In the genomic region with DNA sequence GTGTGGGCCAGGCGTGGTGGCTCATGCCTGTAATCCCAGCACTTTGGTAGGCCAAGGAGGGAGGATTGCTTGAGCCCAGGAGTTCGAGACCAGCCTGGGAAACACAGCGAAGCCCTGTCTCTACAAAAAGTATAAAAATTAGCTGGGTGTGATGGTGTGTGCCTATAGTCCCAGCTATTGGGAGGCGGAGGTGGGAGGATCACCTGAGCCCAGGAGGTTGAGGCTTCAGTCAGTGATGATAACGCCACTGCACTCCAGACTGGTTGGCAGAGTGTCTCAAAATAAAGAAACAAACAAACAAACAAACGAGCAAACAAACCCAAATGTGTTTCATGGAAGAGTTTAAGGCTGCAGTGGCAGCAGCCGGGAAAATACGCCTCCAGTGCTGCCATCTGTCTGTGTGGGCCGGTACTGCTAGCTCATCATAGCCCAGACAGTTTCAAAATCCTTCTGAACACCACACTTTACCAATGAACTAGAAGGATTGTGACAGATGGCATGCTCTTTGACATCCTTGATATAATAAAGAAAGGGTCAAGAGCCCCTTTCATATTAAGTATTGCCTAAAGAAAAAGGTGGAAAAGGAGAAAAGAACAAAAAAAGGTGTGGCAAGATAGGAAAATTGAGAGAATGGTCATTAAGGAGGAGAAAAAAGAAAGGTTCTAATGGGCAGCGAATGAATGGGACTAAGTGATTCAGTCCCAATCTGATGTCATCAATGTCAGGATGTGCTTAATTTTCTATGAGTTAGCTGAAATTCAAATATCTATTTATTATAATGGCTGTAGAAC, we compare ENCODE assay signal across 8 cellular contexts.
DNase-seq lines count a peak whose midpoint lies in the region; ATAC-seq and TF ChIP-seq lines count a peak whose summit lies in the region.

No MANE protein-coding gene starts in this region.

- no peak overlapping the region for H3K4me3 Mint-ChIP-seq in chondrocyte (ENCODE audit: unreplicated experiment)

- POLR2A ChIA-PET in GM10248 (lab: Yijun Ruan, JAX), result no interaction called here

- H3K4me1 Mint-ChIP-seq in chondrocyte (ENCODE audit: low read depth), result no peaks in the 10 kb centered on the region

- no peaks in the 10 kb centered on the region for H3K9me3 Mint-ChIP-seq in chondrocyte (ENCODE audit: low read depth)

- DNase-seq in GM10248 (ENCODE audit: extremely low spot score) (peak; percentile 54), KBM-7 (peak; percentile 51), chondrocyte (ENCODE audit: low spot score) (no peak), lung microvascular endothelial cell (ENCODE audit: low read depth in 2 of 2) (peak; percentile 55 to 67), GF-D8 (lab: John Stamatoyannopoulos, UW) (no peak)
- peak; percentile 9 to 12 for DNase-seq in stimulated activated CD8-positive, alpha-beta memory T cell treated with anti-CD3 and anti-CD28 coated beads, Interleukin-15, amount 100 ng/mL, for 4 hours (ENCODE audit: low read depth in 2 of 2)

- peaks cover 45% of the 10 kb centered on the region for H3K36me3 Mint-ChIP-seq in chondrocyte (ENCODE audit: low read depth)

- H3K27ac Mint-ChIP-seq in chondrocyte (ENCODE audit: unreplicated experiment), result peak overlapping the region; percentile 41

- TF ChIP-seq CTCF in GM10248 (IDR thresholded peaks at IDR 0.05; ENCODE audit: control extremely low read depth, extremely low read depth, low read depth, missing control alignments), result peak; percentile 90
- TF ChIP-seq CTCF in chondrocyte (IDR thresholded peaks at IDR 0.05), result peak; percentile 84

- CTCF ChIA-PET in GM10248 (lab: Yijun Ruan, JAX), result interaction anchor here (0.7 to 4.8 kb wide), 31 partner anchors 11 to 954 kb away, joined by 3 to 49 read pairs (median 5); no protein-coding TSS in a partner anchor

- in situ Hi-C loops in KBM-7 (cut with MboI; ENCODE audit: low pct_unique_long_range_greater_than_20kb, low sequenced_read_pairs), result no loop called here

- H3K27me3 Mint-ChIP-seq in chondrocyte (ENCODE audit: low read depth), result no peaks in the 10 kb centered on the region

- peak; percentile 85 for ATAC-seq in GM21717 (IDR thresholded peaks at IDR 0.05; ENCODE audit: unreplicated experiment)
- ATAC-seq in activated CD4-positive, CD25-positive, alpha-beta regulatory T cell treated with anti-CD3 and anti-CD28 coated beads, Interleukin-2, amount 50 U/mL, for 24 hours, result peak; percentile 49 to 51

Comparison
In these comparisons a context has a peak if more than half of its experiments do, and no peak if none do; other contexts are left out.
1. DNase-seq: peak in GM10248 (single experiment), KBM-7 (single experiment), lung microvascular endothelial cell (2 of 2) and stimulated activated CD8-positive, alpha-beta memory T cell treated with anti-CD3 and anti-CD28 coated beads, Interleukin-15, amount 100 ng/mL, for 4 hours (2 of 2); none in chondrocyte (single experiment) and GF-D8 (single experiment).